In the genomic region with DNA sequence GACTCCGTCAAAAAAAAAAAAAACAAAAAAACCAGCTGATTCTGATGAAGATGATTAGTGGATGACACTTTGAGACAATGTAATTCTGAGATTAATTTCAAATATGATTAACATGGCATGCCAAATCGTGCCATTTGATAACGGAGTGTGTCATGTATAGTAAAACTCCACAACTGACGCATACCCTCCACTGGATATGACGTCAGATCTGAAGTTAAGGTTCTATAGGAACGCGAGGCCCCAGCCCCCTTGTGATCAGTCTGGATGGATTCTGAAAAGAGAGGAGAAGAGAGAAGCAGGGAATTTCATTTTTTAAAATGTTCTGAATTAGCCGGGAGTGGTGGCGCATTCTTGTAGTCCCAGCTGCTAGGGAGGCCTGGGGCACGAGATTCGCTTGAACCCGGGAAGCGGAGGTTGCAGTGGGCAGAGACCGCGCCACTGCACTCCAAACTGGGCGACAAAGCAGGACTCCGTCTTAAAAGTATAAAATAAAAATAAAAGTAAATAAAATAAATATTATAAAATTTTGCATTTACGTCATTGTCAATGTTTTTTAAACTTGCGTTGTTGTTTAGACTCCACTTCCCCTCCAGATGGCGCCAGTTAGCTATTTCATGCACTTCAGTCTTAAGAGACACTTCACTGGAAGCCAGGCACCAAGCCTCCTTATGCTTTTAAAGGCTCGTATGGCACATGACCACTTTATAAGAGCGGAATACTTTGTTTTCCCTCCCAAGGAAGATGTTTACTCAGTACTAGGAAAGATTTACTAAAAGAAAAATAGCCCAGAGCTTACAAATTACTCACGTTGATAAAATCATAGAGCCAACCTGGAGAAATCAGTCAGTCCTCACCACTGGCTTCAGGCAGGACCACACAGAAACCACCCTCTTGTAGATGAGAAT, we compare ENCODE assay signal across 1 cellular context.
TF ChIP-seq lines count a peak whose summit lies in the region.

No MANE protein-coding gene starts in this region.

TF ChIP-seq in H1, 55 proteins besides CTCF, POLR2A, EP300 and RAD21 (continued from another document):
- TF ChIP-seq, protein P1, sequence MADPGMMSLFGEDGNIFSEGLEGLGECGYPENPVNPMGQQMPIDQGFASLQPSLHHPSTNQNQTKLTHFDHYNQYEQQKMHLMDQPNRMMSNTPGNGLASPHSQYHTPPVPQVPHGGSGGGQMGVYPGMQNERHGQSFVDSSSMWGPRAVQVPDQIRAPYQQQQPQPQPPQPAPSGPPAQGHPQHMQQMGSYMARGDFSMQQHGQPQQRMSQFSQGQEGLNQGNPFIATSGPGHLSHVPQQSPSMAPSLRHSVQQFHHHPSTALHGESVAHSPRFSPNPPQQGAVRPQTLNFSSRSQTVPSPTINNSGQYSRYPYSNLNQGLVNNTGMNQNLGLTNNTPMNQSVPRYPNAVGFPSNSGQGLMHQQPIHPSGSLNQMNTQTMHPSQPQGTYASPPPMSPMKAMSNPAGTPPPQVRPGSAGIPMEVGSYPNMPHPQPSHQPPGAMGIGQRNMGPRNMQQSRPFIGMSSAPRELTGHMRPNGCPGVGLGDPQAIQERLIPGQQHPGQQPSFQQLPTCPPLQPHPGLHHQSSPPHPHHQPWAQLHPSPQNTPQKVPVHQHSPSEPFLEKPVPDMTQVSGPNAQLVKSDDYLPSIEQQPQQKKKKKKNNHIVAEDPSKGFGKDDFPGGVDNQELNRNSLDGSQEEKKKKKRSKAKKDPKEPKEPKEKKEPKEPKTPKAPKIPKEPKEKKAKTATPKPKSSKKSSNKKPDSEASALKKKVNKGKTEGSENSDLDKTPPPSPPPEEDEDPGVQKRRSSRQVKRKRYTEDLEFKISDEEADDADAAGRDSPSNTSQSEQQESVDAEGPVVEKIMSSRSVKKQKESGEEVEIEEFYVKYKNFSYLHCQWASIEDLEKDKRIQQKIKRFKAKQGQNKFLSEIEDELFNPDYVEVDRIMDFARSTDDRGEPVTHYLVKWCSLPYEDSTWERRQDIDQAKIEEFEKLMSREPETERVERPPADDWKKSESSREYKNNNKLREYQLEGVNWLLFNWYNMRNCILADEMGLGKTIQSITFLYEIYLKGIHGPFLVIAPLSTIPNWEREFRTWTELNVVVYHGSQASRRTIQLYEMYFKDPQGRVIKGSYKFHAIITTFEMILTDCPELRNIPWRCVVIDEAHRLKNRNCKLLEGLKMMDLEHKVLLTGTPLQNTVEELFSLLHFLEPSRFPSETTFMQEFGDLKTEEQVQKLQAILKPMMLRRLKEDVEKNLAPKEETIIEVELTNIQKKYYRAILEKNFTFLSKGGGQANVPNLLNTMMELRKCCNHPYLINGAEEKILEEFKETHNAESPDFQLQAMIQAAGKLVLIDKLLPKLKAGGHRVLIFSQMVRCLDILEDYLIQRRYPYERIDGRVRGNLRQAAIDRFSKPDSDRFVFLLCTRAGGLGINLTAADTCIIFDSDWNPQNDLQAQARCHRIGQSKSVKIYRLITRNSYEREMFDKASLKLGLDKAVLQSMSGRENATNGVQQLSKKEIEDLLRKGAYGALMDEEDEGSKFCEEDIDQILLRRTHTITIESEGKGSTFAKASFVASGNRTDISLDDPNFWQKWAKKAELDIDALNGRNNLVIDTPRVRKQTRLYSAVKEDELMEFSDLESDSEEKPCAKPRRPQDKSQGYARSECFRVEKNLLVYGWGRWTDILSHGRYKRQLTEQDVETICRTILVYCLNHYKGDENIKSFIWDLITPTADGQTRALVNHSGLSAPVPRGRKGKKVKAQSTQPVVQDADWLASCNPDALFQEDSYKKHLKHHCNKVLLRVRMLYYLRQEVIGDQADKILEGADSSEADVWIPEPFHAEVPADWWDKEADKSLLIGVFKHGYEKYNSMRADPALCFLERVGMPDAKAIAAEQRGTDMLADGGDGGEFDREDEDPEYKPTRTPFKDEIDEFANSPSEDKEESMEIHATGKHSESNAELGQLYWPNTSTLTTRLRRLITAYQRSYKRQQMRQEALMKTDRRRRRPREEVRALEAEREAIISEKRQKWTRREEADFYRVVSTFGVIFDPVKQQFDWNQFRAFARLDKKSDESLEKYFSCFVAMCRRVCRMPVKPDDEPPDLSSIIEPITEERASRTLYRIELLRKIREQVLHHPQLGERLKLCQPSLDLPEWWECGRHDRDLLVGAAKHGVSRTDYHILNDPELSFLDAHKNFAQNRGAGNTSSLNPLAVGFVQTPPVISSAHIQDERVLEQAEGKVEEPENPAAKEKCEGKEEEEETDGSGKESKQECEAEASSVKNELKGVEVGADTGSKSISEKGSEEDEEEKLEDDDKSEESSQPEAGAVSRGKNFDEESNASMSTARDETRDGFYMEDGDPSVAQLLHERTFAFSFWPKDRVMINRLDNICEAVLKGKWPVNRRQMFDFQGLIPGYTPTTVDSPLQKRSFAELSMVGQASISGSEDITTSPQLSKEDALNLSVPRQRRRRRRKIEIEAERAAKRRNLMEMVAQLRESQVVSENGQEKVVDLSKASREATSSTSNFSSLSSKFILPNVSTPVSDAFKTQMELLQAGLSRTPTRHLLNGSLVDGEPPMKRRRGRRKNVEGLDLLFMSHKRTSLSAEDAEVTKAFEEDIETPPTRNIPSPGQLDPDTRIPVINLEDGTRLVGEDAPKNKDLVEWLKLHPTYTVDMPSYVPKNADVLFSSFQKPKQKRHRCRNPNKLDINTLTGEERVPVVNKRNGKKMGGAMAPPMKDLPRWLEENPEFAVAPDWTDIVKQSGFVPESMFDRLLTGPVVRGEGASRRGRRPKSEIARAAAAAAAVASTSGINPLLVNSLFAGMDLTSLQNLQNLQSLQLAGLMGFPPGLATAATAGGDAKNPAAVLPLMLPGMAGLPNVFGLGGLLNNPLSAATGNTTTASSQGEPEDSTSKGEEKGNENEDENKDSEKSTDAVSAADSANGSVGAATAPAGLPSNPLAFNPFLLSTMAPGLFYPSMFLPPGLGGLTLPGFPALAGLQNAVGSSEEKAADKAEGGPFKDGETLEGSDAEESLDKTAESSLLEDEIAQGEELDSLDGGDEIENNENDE (IDR thresholded peaks at IDR 0.05; ENCODE audit: insufficient replicate concordance, low read length) = no peak
- no peak for TF ChIP-seq SIX5 (IDR thresholded peaks at IDR 0.05; ENCODE audit: low read depth, low read length)
- no peak for TF ChIP-seq CHD2 (IDR thresholded peaks at IDR 0.05; ENCODE audit: low read length)
